ENCODE assay signal across 16 cellular contexts in genomic region chr6:37717836-37718251, GRCh38. TPM values are rescaled to one million over a fixed set of nuclear protein-coding genes. Genes with fewer than 3 reads are reported as not detected.
DNase-seq lines count a peak whose midpoint lies in the region; ATAC-seq and TF ChIP-seq lines count a peak whose summit lies in the region.
"Had no signal": no experiment of that assay in that cellular context is flagged by ENCODE, and none has a peak within 500 bp of the region (broad histone marks: within the 10 kb centered on the region; RNA-seq: fewer than 3 reads in every experiment).

No MANE protein-coding gene starts in this region.

- H3K27ac Mint-ChIP-seq in osteocyte (ENCODE audit: unreplicated experiment) = peak overlapping the region; percentile 76
- H3K27ac Mint-ChIP-seq: activated naive CD4-positive, alpha-beta T cell treated with anti-CD3 and anti-CD28 coated beads, Interleukin-2, amount 10 ng/mL, durations not matched to agents 7 days and 5 days; nephron progenitor cell had no signal

- no peak for ATAC-seq in HG02571 (IDR thresholded peaks at IDR 0.05; ENCODE audit: unreplicated experiment)
- no peak for ATAC-seq in HG03520 (IDR thresholded peaks at IDR 0.05; ENCODE audit: unreplicated experiment)

- no peaks in the 10 kb centered on the region for H3K36me3 Mint-ChIP-seq in osteocyte (ENCODE audit: unreplicated experiment)
- H3K36me3 Mint-ChIP-seq: activated naive CD4-positive, alpha-beta T cell treated with anti-CD3 and anti-CD28 coated beads, Interleukin-2, amount 10 ng/mL, durations not matched to agents 7 days and 5 days had no signal

- DNase-seq in EH (ENCODE audit: low read depth) (peak; percentile 86), adipocyte (ENCODE audit: low read depth) (peak; percentile 56), fibroblast of pulmonary artery (ENCODE audit: low read depth) (peak; percentile 43), osteocyte (ENCODE audit: extremely low spot score, unreplicated experiment) (no peak), Ammon's horn (ENCODE audit: low spot score) (no peak), stomach (no peak)
- DNase-seq: activated naive CD4-positive, alpha-beta T cell treated with anti-CD3 and anti-CD28 coated beads, Interleukin-2, amount 10 ng/mL, durations not matched to agents 7 days and 5 days; activated T-cell treated with anti-CD3 and anti-CD28 coated beads, Interleukin-2, amount 50 U/mL, for 1 hour; BE2C; NCI-H2107; NCI-H69; nephron progenitor cell; stimulated activated CD4-positive, alpha-beta T cell treated with anti-CD3 and anti-CD28 coated beads, Interleukin-1b, Interleukin-23, amount 100 ng/mL, for 48 hours had no signal

- WGBS in stomach, 5 donors = 25 to 39% (median 31%) methylated on average over 2 of the region's 2 CpGs

- H3K27me3 ChIP-seq in adipocyte (replicated peaks; ENCODE audit: control insufficient read depth, insufficient read depth, low read length) (no peaks in the 10 kb centered on the region), stomach (no peaks in the 10 kb centered on the region)
- H3K27me3 ChIP-seq: BE2C, cardiac muscle cell had no signal

- no peak for TF ChIP-seq POLR2A in stomach (IDR thresholded peaks at IDR 0.05)

- H3K4me3 ChIP-seq in adipocyte (ENCODE audit: low read length) (no peak overlapping the region), fibroblast of pulmonary artery (replicated peaks; ENCODE audit: low read depth, low read length) (no peak overlapping the region), stomach (no peak overlapping the region)
- H3K4me3 ChIP-seq: cardiac muscle cell had no signal

- H3K27me3 Mint-ChIP-seq in osteocyte (ENCODE audit: unreplicated experiment) = no peaks in the 10 kb centered on the region

- no peak overlapping the region for H3K9ac ChIP-seq in adipocyte (ENCODE audit: low read length)

- peaks cover 35% of the 10 kb centered on the region for H3K4me1 Mint-ChIP-seq in osteocyte (ENCODE audit: unreplicated experiment)

- H3K36me3 ChIP-seq in adipocyte (ENCODE audit: control insufficient read depth, insufficient read depth, low read length, severe bottlenecking) = no peaks in the 10 kb centered on the region
- no peaks in the 10 kb centered on the region for H3K36me3 ChIP-seq in stomach
- H3K36me3 ChIP-seq: BE2C, cardiac muscle cell had no signal

- intact Hi-C loops in stomach (cut with DNase I; ENCODE audit: low total_unique reads) = no loop called here

- no peak overlapping the region for H3K27ac ChIP-seq in stomach
- H3K27ac ChIP-seq: cardiac muscle cell had no signal

- H3K4me3 Mint-ChIP-seq in osteocyte (ENCODE audit: unreplicated experiment) = no peak overlapping the region
- H3K4me3 Mint-ChIP-seq: activated naive CD4-positive, alpha-beta T cell treated with anti-CD3 and anti-CD28 coated beads, Interleukin-2, amount 10 ng/mL, durations not matched to agents 7 days and 5 days; nephron progenitor cell had no signal

- no peak for TF ChIP-seq EP300 in stomach (IDR thresholded peaks at IDR 0.05)

- TF ChIP-seq CTCF in fibroblast of pulmonary artery (IDR thresholded peaks at IDR 0.05; ENCODE audit: low read length, missing control alignments) (no peak), osteocyte (IDR thresholded peaks at IDR 0.05) (no peak), stomach (IDR thresholded peaks at IDR 0.05) (no peak)

- no peaks in the 10 kb centered on the region for H3K9me3 ChIP-seq in adipocyte (ENCODE audit: control insufficient read depth, low read length)
- no peaks in the 10 kb centered on the region for H3K9me3 ChIP-seq in stomach
- H3K9me3 ChIP-seq: BE2C had no signal

- H3K4me1 ChIP-seq in adipocyte (ENCODE audit: control insufficient read depth, insufficient read depth, low read length) (peaks cover 31% of the 10 kb centered on the region), stomach (peaks cover 0 to 10% (median 4%) of the 10 kb centered on the region in 4 donors)

- H3K9me3 Mint-ChIP-seq in osteocyte (ENCODE audit: unreplicated experiment) = no peaks in the 10 kb centered on the region
- H3K9me3 Mint-ChIP-seq: activated naive CD4-positive, alpha-beta T cell treated with anti-CD3 and anti-CD28 coated beads, Interleukin-2, amount 10 ng/mL, durations not matched to agents 7 days and 5 days; nephron progenitor cell had no signal

RNA-seq across cellular contexts. Expression of gene MDGA1, which starts 20.2 kb away (rescaled TPM):
- 25.6 and 27.1 TPM in 2 replicates for total RNA-seq in osteocyte
- total RNA-seq in stomach = 1 to 10 TPM in 4 of 5 donors, under 1 TPM in 1; 0.58 to 4.5 (median 2.9) TPM
- 1 to 10 TPM in 1 of 3 donors, under 1 TPM in 2; 0.46 to 1.1 (median 0.68) TPM for polyA plus RNA-seq in stomach

Comparison
In these comparisons a context has a peak if more than half of its experiments do, and no peak if none do; other contexts are left out.
1. DNase-seq: peak in EH (single experiment), adipocyte (single experiment) and fibroblast of pulmonary artery (single experiment); none in osteocyte (single experiment), Ammon's horn (single experiment) and stomach (single experiment).